ENCODE assay signal across 10 cellular contexts in the genomic region with DNA sequence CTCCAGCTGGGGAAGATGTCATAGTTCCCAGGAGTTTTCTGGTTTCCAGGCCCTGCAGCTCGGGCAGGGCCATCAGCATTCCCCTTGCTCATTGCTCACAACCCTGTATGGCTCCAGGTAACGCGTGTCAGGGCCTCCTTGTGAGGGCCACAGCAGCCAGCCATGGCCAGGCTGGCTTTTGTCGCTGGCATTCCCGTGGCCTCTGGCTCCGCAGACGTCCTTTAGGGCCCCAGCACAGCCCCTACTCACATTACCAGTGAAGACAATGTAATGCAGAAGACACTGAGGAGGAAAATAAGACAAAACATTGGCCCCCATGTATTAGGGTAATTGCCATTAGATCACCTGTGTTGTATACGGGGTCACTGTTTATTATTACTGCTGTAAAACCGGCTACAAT.
"Had no signal": no experiment of that assay in that cellular context is flagged by ENCODE, and none has a peak within 500 bp of the region (broad histone marks: within the 10 kb centered on the region; RNA-seq: fewer than 3 reads in every experiment).

No MANE protein-coding gene starts in this region.

- H3K4me3 ChIP-seq: GM23248, HAP-1 had no signal

- DNase-seq: GM23248, GOT3, H7, HFFc6, KBM-7 had no signal

- H3K27me3 Mint-ChIP-seq: IgD-negative memory B cell had no signal

- ATAC-seq: HCT116, HepG2 had no signal

- H3K4me1 Mint-ChIP-seq: IgD-negative memory B cell had no signal

- H3K4me1 ChIP-seq: HAP-1 had no signal

- H3K27ac Mint-ChIP-seq: HFFc6, IgD-negative memory B cell had no signal

- H3K27ac ChIP-seq: GM23248, HL-60 had no signal

- H3K9ac ChIP-seq: GM23248 had no signal

- H3K9me3 ChIP-seq: HAP-1 had no signal

- H3K36me3 ChIP-seq: HAP-1 had no signal

- H3K4me3 Mint-ChIP-seq: HFFc6 had no signal
